20 cellular contexts compared by ENCODE assay signal in the genomic region with DNA sequence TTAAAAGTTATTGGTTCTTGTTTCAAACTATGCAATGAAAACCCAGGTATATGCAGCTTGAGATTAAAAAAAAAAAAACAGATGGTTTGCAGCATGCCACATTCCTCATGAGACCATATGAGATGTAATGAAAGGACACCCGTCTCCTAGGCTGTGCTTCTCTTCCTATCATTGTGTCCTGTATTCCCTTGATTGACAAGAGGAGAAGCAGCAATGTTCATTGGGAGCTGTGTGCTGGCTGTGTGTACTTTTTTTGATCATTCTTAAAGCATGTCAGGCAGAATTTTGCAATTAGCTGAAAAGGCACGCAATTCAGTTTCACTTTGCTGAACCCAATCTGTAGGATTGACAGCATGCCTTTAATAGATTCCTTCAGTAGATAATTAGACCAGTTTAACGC.
DNase-seq lines count a peak whose midpoint lies in the region; ATAC-seq and TF ChIP-seq lines count a peak whose summit lies in the region.
"Had no signal": no experiment of that assay in that cellular context is flagged by ENCODE, and none has a peak within 500 bp of the region (broad histone marks: within the 10 kb centered on the region; RNA-seq: fewer than 3 reads in every experiment).

No MANE protein-coding gene starts in this region.

- 0 out of 2 replicates have a peak overlapping the region, but pooled peaks have one; percentile 2 for H2AFZ ChIP-seq in MM.1S (ENCODE audit: low read length)

- H3F3A ChIP-seq in MM.1S (ENCODE audit: insufficient read depth, low read length), result no peaks in the 10 kb centered on the region

- H4K20me1 ChIP-seq in MM.1S (ENCODE audit: insufficient read depth, low read length), result no peaks in the 10 kb centered on the region

- peak overlapping the region; percentile 3; the same call in 1 of the 2 replicates for H3K4me2 ChIP-seq in MM.1S (ENCODE audit: low read depth, low read length)

- H3K27ac ChIP-seq in MM.1S (ENCODE audit: low read length) (no peak overlapping the region), coronary artery (no peak overlapping the region)
- H3K27ac ChIP-seq: brain microvascular endothelial cell, C4-2B, tibial artery had no signal

- no peaks in the 10 kb centered on the region for H3K27me3 ChIP-seq in MM.1S (replicated peaks; ENCODE audit: insufficient read depth, low read length)
- H3K27me3 ChIP-seq: brain microvascular endothelial cell, tibial artery had no signal

- H3K9ac ChIP-seq in MM.1S (ENCODE audit: low read length), result no peak overlapping the region

- ATAC-seq in GM19467 (IDR thresholded peaks at IDR 0.05; ENCODE audit: unreplicated experiment), result no peak
- no peak for ATAC-seq in GM21576 (IDR thresholded peaks at IDR 0.05; ENCODE audit: unreplicated experiment)
- ATAC-seq in GM21529 (IDR thresholded peaks at IDR 0.05; ENCODE audit: unreplicated experiment), result no peak
- ATAC-seq: naive thymus-derived CD8-positive, alpha-beta T cell; stimulated activated memory B cell treated with anti-CD40 and anti-IgM and Interleukin-4, amounts not matched to agents 10 μg/mL and 1 μg/mL and 100 μg/mL, for 72 hours had no signal

- no peaks in the 10 kb centered on the region for H3K9me3 ChIP-seq in MM.1S (replicated peaks; ENCODE audit: insufficient read depth, low read length)
- H3K9me3 ChIP-seq: tibial artery had no signal

- no peaks in the 10 kb centered on the region for H3K79me2 ChIP-seq in MM.1S (ENCODE audit: low read length)

- no peak for TF ChIP-seq CTCF in MM.1S (IDR thresholded peaks at IDR 0.05; ENCODE audit: low read length)
- no peak for TF ChIP-seq CTCF in coronary artery (IDR thresholded peaks at IDR 0.05)

- no peaks in the 10 kb centered on the region for H3K4me1 ChIP-seq in MM.1S (ENCODE audit: low read length)
- H3K4me1 ChIP-seq: tibial artery had no signal

- H3K9me2 ChIP-seq in MM.1S (replicated peaks; ENCODE audit: insufficient read depth, low read length), result no peaks in the 10 kb centered on the region

- H3K36me3 ChIP-seq in MM.1S (replicated peaks; ENCODE audit: insufficient read depth, low read length), result no peaks in the 10 kb centered on the region
- H3K36me3 ChIP-seq: brain microvascular endothelial cell, tibial artery had no signal

- H3K4me3 ChIP-seq in MM.1S (ENCODE audit: low read length) (no peak overlapping the region), coronary artery (peak overlapping the region; percentile 21)
- H3K4me3 ChIP-seq: tibial artery had no signal

- peak; percentile 20 for DNase-seq in ELR (ENCODE audit: low read depth)
- no peak for DNase-seq in MM.1S
- DNase-seq in coronary artery (ENCODE audit: low spot score), result no peak
- DNase-seq in putamen (ENCODE audit: low spot score), result peak; percentile 25
- DNase-seq: activated CD4-positive, alpha-beta T cell treated with anti-CD3 and anti-CD28 coated beads, Interleukin-2, amount 50 U/mL, for 48 hours; activated naive CD4-positive, alpha-beta T cell treated with anti-CD3 and anti-CD28 coated beads, Interleukin-2, amount 10 ng/mL, durations not matched to agents 7 days and 5 days; brain microvascular endothelial cell; dermis blood vessel endothelial cell; DMS53; erythroblast; naive thymus-derived CD8-positive, alpha-beta T cell; NCI-H2029 treated with DMSO at 0.1 percent for 48 hours; stimulated activated CD4-positive, alpha-beta T cell treated with anti-CD3 and anti-CD28 coated beads, Interleukin-12 subunit alpha, Interleukin-12 subunit beta, amount 100 ng/mL, for 4 hours; SW 1271; tibial artery had no signal

Comparison
In these comparisons a context has a peak if more than half of its experiments do, and no peak if none do; other contexts are left out.
1. DNase-seq: peak in ELR (single experiment) and putamen (single experiment); none in MM.1S (single experiment) and coronary artery (single experiment).